ENCODE assay signal across 9 cellular contexts in the genomic region with DNA sequence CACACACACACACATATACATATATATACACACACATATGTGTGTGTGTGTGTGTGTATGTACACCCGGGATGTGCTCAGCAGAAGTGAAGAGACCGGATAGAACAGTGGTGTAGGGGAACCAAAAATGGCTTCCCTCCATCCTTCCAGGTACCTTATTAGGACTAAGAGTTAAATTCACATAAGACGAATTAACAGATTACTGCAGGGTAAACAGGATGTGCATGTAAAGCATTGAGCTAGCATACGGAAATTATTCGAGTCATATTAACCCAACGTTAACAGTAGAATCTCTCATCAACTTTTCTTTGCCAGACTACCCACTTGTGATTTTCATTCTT. TPM values are rescaled to one million over a fixed set of nuclear protein-coding genes. Genes with fewer than 3 reads are reported as not detected.
DNase-seq lines count a peak whose midpoint lies in the region; ATAC-seq and TF ChIP-seq lines count a peak whose summit lies in the region.
"Had no signal": no experiment of that assay in that cellular context is flagged by ENCODE, and none has a peak within 500 bp of the region (broad histone marks: within the 10 kb centered on the region; RNA-seq: fewer than 3 reads in every experiment).

No MANE protein-coding gene starts in this region.

- BruUV-seq in IMR-90 (replicated peaks; lab: Mats Ljungman, UMichigan) = no TSS peak

- WGBS in IMR-90 (ENCODE audit: extremely low coverage in 2 of 2, insufficient read length in 1 of 2), 2 experiments = no CpG with 5 or more reads among the region's 6 CpGs

- DNase-seq in IMR-90 (no peak), 8988T (no peak)
- no peak for DNase-seq in central memory CD8-positive, alpha-beta T cell (ENCODE audit: low spot score in 2 of 2)
- no peak for DNase-seq in NK-92 treated with Interleukin-12 subunit alpha and Interleukin-12 subunit beta, amount 100 ng/mL, for 24 hours (lab: John Stamatoyannopoulos, UW)

- H3K36me3 Mint-ChIP-seq in central memory CD8-positive, alpha-beta T cell (ENCODE audit: insufficient read depth) = peaks cover 30% of the 10 kb centered on the region

- peak overlapping the region; percentile 98 for H3K14ac ChIP-seq in IMR-90 (replicated peaks; ENCODE audit: low read depth, low read length)

- peak overlapping the region; percentile 82; the same call in 1 of the 2 replicates for H3K56ac ChIP-seq in IMR-90 (ENCODE audit: extremely low read depth, insufficient read depth, low read length)

- in situ Hi-C loops in IMR-90 (cut with MboI; ENCODE audit: low sequenced_read_pairs) = loop anchor here (25.0 kb wide), 1 partner anchor 969 kb away; the partner anchor contains the start of gene RAE1

- no peak overlapping the region for H2AK9ac ChIP-seq in IMR-90 (replicated peaks; ENCODE audit: low read depth, low read length, poor library complexity)

- TF ChIP-seq RAD21 in IMR-90 (IDR thresholded peaks at IDR 0.05; ENCODE audit: low read length) = no peak

- H2BK120ac ChIP-seq in IMR-90 (ENCODE audit: low read depth, low read length) = no peak overlapping the region

- H3K4me1 ChIP-seq in IMR-90 (ENCODE audit: control insufficient read depth, insufficient read depth, low read length) (peaks cover 2% of the 10 kb centered on the region; the same call in 1 of the 2 replicates), mucosa of stomach (ENCODE audit: control insufficient read depth, insufficient read depth, low read length) (peaks cover 7% of the 10 kb centered on the region)

- H4K5ac ChIP-seq in IMR-90 (ENCODE audit: low read depth, low read length) = no peak overlapping the region; the same call in 1 of the 2 replicates

- no peaks in the 10 kb centered on the region for H3K9me3 Mint-ChIP-seq in central memory CD8-positive, alpha-beta T cell
- H3K9me3 Mint-ChIP-seq: stimulated activated effector memory CD8-positive, alpha-beta T cell treated with anti-CD3 and anti-CD28 coated beads, Interleukin-12 subunit alpha, Interleukin-12 subunit beta, amount 100 ng/mL, for 72 hours had no signal

- peak overlapping the region; percentile 81 for H2BK5ac ChIP-seq in IMR-90 (ENCODE audit: low read depth, low read length, poor library complexity, severe bottlenecking)

- H3K27ac Mint-ChIP-seq in central memory CD8-positive, alpha-beta T cell (ENCODE audit: low read depth) = no peak overlapping the region
- H3K27ac Mint-ChIP-seq: stimulated activated effector memory CD8-positive, alpha-beta T cell treated with anti-CD3 and anti-CD28 coated beads, Interleukin-12 subunit alpha, Interleukin-12 subunit beta, amount 100 ng/mL, for 72 hours had no signal

- H3K23ac ChIP-seq in IMR-90 (ENCODE audit: low read depth, low read length) = peak overlapping the region; percentile 93; the same call in 1 of the 2 replicates

- H2BK15ac ChIP-seq in IMR-90 (ENCODE audit: low read depth, low read length) = no peak overlapping the region

- no peaks in the 10 kb centered on the region for H3K27me3 ChIP-seq in IMR-90 (ENCODE audit: control insufficient read depth, insufficient read depth, low read length)
- no peaks in the 10 kb centered on the region for H3K27me3 ChIP-seq in mucosa of stomach (ENCODE audit: control insufficient read depth, insufficient read depth, low read length)

- no peak overlapping the region for H2BK20ac ChIP-seq in IMR-90 (ENCODE audit: low read depth, low read length)

- no peak overlapping the region for H3K4me3 Mint-ChIP-seq in central memory CD8-positive, alpha-beta T cell
- H3K4me3 Mint-ChIP-seq: stimulated activated effector memory CD8-positive, alpha-beta T cell treated with anti-CD3 and anti-CD28 coated beads, Interleukin-12 subunit alpha, Interleukin-12 subunit beta, amount 100 ng/mL, for 72 hours had no signal

- H3K9me1 ChIP-seq in IMR-90 (ENCODE audit: insufficient read depth, low read length) = peaks cover 15% of the 10 kb centered on the region

- peak overlapping the region; percentile 94; the same call in 1 of the 2 replicates for H3K4ac ChIP-seq in IMR-90 (ENCODE audit: low read depth, low read length)

- peaks cover 23% of the 10 kb centered on the region for H3K4me1 Mint-ChIP-seq in central memory CD8-positive, alpha-beta T cell

- H4K8ac ChIP-seq in IMR-90 (ENCODE audit: low read depth in 2 of 2, low read length in 2 of 2) = peak overlapping the region; percentile 57 to 97

- no peak for TF ChIP-seq POLR2A in IMR-90 (IDR thresholded peaks at IDR 0.05; ENCODE audit: low read depth, low read length)

- H3K79me1 ChIP-seq in IMR-90 (ENCODE audit: low read depth in 1 of 2, low read length in 2 of 2) = peaks cover 45 to 66% of the 10 kb centered on the region in 2 experiments

- no peaks in the 10 kb centered on the region for H3K27me3 Mint-ChIP-seq in central memory CD8-positive, alpha-beta T cell

- H3K9me3 ChIP-seq in IMR-90 (ENCODE audit: control insufficient read depth, insufficient read depth, low read length) (no peaks in the 10 kb centered on the region), mucosa of stomach (ENCODE audit: control insufficient read depth, low read length) (no peaks in the 10 kb centered on the region)

- intact Hi-C loops in IMR-90 (cut with micrococcal nuclease) = loop anchor here (2.0 kb wide), 1 partner anchor 76 kb away; the partner anchor contains the start of gene RTF2

- H4K91ac ChIP-seq in IMR-90 (ENCODE audit: insufficient read depth, low read depth, low read length) = no peak overlapping the region

- no peak for ATAC-seq in IMR-90 (ENCODE audit: low read depth)
- peak; percentile 52 for ATAC-seq in central memory CD8-positive, alpha-beta T cell (replicated peaks; ENCODE audit: extremely low read depth, poor library complexity, severe bottlenecking)
- ATAC-seq in GM18867 (IDR thresholded peaks at IDR 0.05; ENCODE audit: unreplicated experiment) = no peak
- no peak for ATAC-seq in HG02885 (IDR thresholded peaks at IDR 0.05; ENCODE audit: poor library complexity, unreplicated experiment)

- no peak overlapping the region for H3K18ac ChIP-seq in IMR-90 (ENCODE audit: low read depth, low read length)

- H3K36me3 ChIP-seq in IMR-90 (ENCODE audit: control insufficient read depth, insufficient read depth, low read length) (peaks cover 23% of the 10 kb centered on the region), mucosa of stomach (ENCODE audit: control insufficient read depth, insufficient read depth, low read length) (peaks cover 4% of the 10 kb centered on the region)

- dilution Hi-C loops in IMR-90 (cut with HindIII; ENCODE audit: low sequenced_read_pairs, unreplicated experiment) = no loop called here

- no peaks in the 10 kb centered on the region for H4K20me1 ChIP-seq in IMR-90 (ENCODE audit: insufficient read depth, low read length)

- CTCF ChIA-PET in IMR-90 (lab: Yijun Ruan, JAX) = interaction anchor here (1.2 kb wide), 1 partner anchor 50 kb away, joined by 3 read pairs; no protein-coding TSS in a partner anchor

- peak overlapping the region; percentile 60 for H3K4me2 ChIP-seq in IMR-90 (ENCODE audit: low read depth, low read length)

- TF ChIP-seq CTCF in C4-2B (conservative IDR thresholded peaks at IDR 0.05) (no peak), IMR-90 (conservative IDR thresholded peaks at IDR 0.05; ENCODE audit: low read depth, low read length) (no peak)

- H2AK5ac ChIP-seq in IMR-90 (ENCODE audit: low read depth, low read length) = no peak overlapping the region

- H3K9ac ChIP-seq in IMR-90 (ENCODE audit: low read depth, low read length) (peak overlapping the region; percentile 92), mucosa of stomach (ENCODE audit: low read length) (peak overlapping the region; percentile 92)

- POLR2A ChIA-PET in IMR-90 (lab: Charles Lee; ENCODE audit: unreplicated experiment) = interaction anchor here (1.0 kb wide), 1 partner anchor 51 kb away, joined by 3 read pairs; no protein-coding TSS in a partner anchor

- H3K27ac ChIP-seq in C4-2B (peak overlapping the region; percentile 90), IMR-90 (ENCODE audit: insufficient read depth, low read length) (peak overlapping the region; percentile 14; the same call in 1 of the 2 replicates)

- H3K4me3 ChIP-seq in IMR-90 (ENCODE audit: insufficient read depth, low read depth, low read length) (peak overlapping the region; percentile 67), mucosa of stomach (ENCODE audit: low read length) (peak overlapping the region; percentile 77)

- H2AFZ ChIP-seq in IMR-90 (replicated peaks; ENCODE audit: low read length, poor library complexity) = no peak overlapping the region

TF ChIP-seq in IMR-90, 13 proteins besides CTCF, POLR2A, EP300 and RAD21 (continues in another document):
- no peak for TF ChIP-seq NFE2L2 (IDR thresholded peaks at IDR 0.05; ENCODE audit: low read depth, low read length)
- TF ChIP-seq SMC3 (IDR thresholded peaks at IDR 0.05; ENCODE audit: low read depth, low read length) = no peak
- no peak for TF ChIP-seq USF2 (IDR thresholded peaks at IDR 0.05; ENCODE audit: low read depth, low read length)
- TF ChIP-seq FOS (IDR thresholded peaks at IDR 0.05; ENCODE audit: low read depth, low read length) = no peak
- no peak for TF ChIP-seq RCOR1 (IDR thresholded peaks at IDR 0.05; ENCODE audit: insufficient replicate concordance, low read length)
- no peak for TF ChIP-seq CHD1 (IDR thresholded peaks at IDR 0.05; ENCODE audit: low read depth, low read length)
- no peak for TF ChIP-seq CEBPB (IDR thresholded peaks at IDR 0.05; ENCODE audit: low read depth, low read length)

RNA-seq across cellular contexts. Expression of gene CSTF1, which starts 0.7 kb away (rescaled TPM):
- total RNA-seq in IMR-90 (2012; rRNA removed) = 86.4 and 105 TPM in 2 replicates
- 48.8 and 49.5 TPM in 2 replicates for polyA plus RNA-seq in IMR-90 (2012; rRNA removed)
- 24.3 and 40.6 TPM in 2 replicates for polyA plus RNA-seq in IMR-90 (2012; cell fraction: cytosol; rRNA removed)
- polyA plus RNA-seq in IMR-90 (2012; cell fraction: nucleus; rRNA removed; ENCODE audit: low replicate concordance) = 28.6 and 46.9 TPM in 2 replicates

RNA-seq across cellular contexts. Expression of gene AURKA, which starts 1.1 kb away (rescaled TPM):
- total RNA-seq in IMR-90 (2012; rRNA removed) = 83.3 and 88.0 TPM in 2 replicates
- polyA plus RNA-seq in IMR-90 (2012; rRNA removed) = 63.7 and 68.0 TPM in 2 replicates
- 21.7 and 43.0 TPM in 2 replicates for polyA plus RNA-seq in IMR-90 (2012; cell fraction: cytosol; rRNA removed)
- polyA plus RNA-seq in IMR-90 (2012; cell fraction: nucleus; rRNA removed; ENCODE audit: low replicate concordance) = 13.7 and 69.2 TPM in 2 replicates

RNA-seq across cellular contexts. Expression of gene CASS4, which starts 19.0 kb away (rescaled TPM):
- 25.8 and 26.1 TPM in 2 replicates for total RNA-seq in IMR-90 (2012; rRNA removed)
- 26.5 and 29.6 TPM in 2 replicates for polyA plus RNA-seq in IMR-90 (2012; rRNA removed)
- 12.7 and 19.2 TPM in 2 replicates for polyA plus RNA-seq in IMR-90 (2012; cell fraction: cytosol; rRNA removed)
- polyA plus RNA-seq in IMR-90 (2012; cell fraction: nucleus; rRNA removed; ENCODE audit: low replicate concordance) = 28.4 and 44.9 TPM in 2 replicates

RNA-seq across cellular contexts. Expression of gene FAM210B, which starts 34.3 kb away (rescaled TPM):
- total RNA-seq in IMR-90 (2012; rRNA removed) = 45.0 and 48.9 TPM in 2 replicates
- polyA plus RNA-seq in IMR-90 (2012; rRNA removed) = 25.6 and 29.5 TPM in 2 replicates
- polyA plus RNA-seq in IMR-90 (2012; cell fraction: cytosol; rRNA removed) = 13.0 and 17.9 TPM in 2 replicates
- 4.1 and 11.5 TPM in 2 replicates for polyA plus RNA-seq in IMR-90 (2012; cell fraction: nucleus; rRNA removed; ENCODE audit: low replicate concordance)
